Comparison of ENCODE assay signal across 18 cellular contexts in the genomic region with DNA sequence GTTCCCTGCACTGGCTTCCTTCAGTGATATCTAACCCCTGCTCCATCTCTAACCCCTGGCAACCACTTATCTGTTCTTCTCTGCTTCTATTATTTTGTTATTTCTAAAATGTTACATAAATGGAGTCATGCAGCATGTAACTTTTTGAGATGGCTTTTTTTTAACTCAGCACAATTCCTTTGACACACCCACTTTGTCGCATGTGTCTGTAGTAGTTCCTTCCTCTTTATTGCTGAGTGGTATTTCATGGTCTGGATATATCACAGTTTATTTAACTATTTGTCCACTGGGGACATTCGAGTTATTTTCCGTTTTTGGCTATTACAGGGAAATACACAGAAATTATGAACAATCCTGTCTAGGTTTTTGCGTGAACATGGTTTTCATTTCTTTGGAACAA.
A peak's percentile ranks its signal among the peaks of the same experiment; 100 is the strongest.
DNase-seq lines count a peak whose midpoint lies in the region; ATAC-seq, FAIRE-seq and TF ChIP-seq lines count a peak whose summit lies in the region.
"Had no signal": no experiment of that assay in that cellular context is flagged by ENCODE, and none has a peak within 500 bp of the region (broad histone marks: within the 10 kb centered on the region; RNA-seq: fewer than 3 reads in every experiment).

No MANE protein-coding gene starts in this region.

- intact Hi-C loops in heart right ventricle (cut with DNase I) = no loop called here

- TF ChIP-seq POLR2A in GM12892 (IDR thresholded peaks at IDR 0.05; ENCODE audit: low read depth, low read length) = no peak
- TF ChIP-seq POLR2A in GM18505 (IDR thresholded peaks at IDR 0.05; ENCODE audit: borderline replicate concordance, extremely low read depth, insufficient read depth, insufficient read length) = no peak

- H3K4me3 Mint-ChIP-seq in IgD-negative memory B cell (peak overlapping the region in 2 of 4 donors; percentile 19 to 41), memory B cell (peak overlapping the region; percentile 64)
- H3K4me3 Mint-ChIP-seq: T-helper 2 cell treated with Interferon-gamma antibody and Interleukin-4, amounts not matched to agents 5 μg/mL and 100 μg/mL, for 36 hours had no signal

- peaks cover 0 to 31% (median 8%) of the 10 kb centered on the region in 9 donors for H3K4me1 ChIP-seq in heart right ventricle

- ATAC-seq in memory B cell (ENCODE audit: low read depth) (peak; percentile 53), heart right ventricle (no peak), GM18505 (IDR thresholded peaks at IDR 0.05; ENCODE audit: unreplicated experiment) (no peak), HG03175 (IDR thresholded peaks at IDR 0.05; ENCODE audit: unreplicated experiment) (no peak)

- H3K4me3 ChIP-seq in heart right ventricle = no peak overlapping the region
- H3K4me3 ChIP-seq: BLaER1, HAP-1 had no signal

- FAIRE-seq in GM12892 (lab: Jason Lieb, UNC) = peak; percentile 63
- FAIRE-seq: RCC 7860 had no signal

- H3K9me3 Mint-ChIP-seq in IgD-negative memory B cell = no peaks in the 10 kb centered on the region
- no peaks in the 10 kb centered on the region for H3K9me3 Mint-ChIP-seq in memory B cell
- H3K9me3 Mint-ChIP-seq: T-helper 2 cell treated with Interferon-gamma antibody and Interleukin-4, amounts not matched to agents 5 μg/mL and 100 μg/mL, for 36 hours had no signal

- H3K36me3 ChIP-seq in heart right ventricle = peaks cover 0 to 67% (median 13%) of the 10 kb centered on the region in 9 donors

- no peaks in the 10 kb centered on the region for H3K27me3 Mint-ChIP-seq in IgD-negative memory B cell
- no peaks in the 10 kb centered on the region for H3K27me3 Mint-ChIP-seq in memory B cell

- H3K9me3 ChIP-seq in heart right ventricle = no peaks in the 10 kb centered on the region
- H3K9me3 ChIP-seq: BLaER1, HAP-1 had no signal

- DNase-seq in GM12892 (ENCODE audit: insufficient read length) (no peak), OCI-M1 (lab: John Stamatoyannopoulos, UW) (peak; percentile 2), memory B cell (ENCODE audit: low spot score in 2 of 2) (no peak), heart right ventricle (no peak)
- no peak for DNase-seq in stimulated activated naive CD4-positive, alpha-beta T cell (lab: John Stamatoyannopoulos, UW)
- DNase-seq: DMS153, NCI-H1105, NCI-H187, NCI-H446 treated with DMSO at 0.1 percent for 48 hours, NCI-H748 treated with DMSO at 0.1 percent for 48 hours, SHP77 treated with DMSO at 0.1 percent for 48 hours had no signal

- H3K27ac Mint-ChIP-seq in IgD-negative memory B cell (peak overlapping the region in 2 of 3 donors; percentile 13 to 48), memory B cell (peak overlapping the region; percentile 45)
- H3K27ac Mint-ChIP-seq: T-helper 2 cell treated with Interferon-gamma antibody and Interleukin-4, amounts not matched to agents 5 μg/mL and 100 μg/mL, for 36 hours had no signal

- H3K4me1 Mint-ChIP-seq in IgD-negative memory B cell (peaks cover 35 to 36% (median 35%) of the 10 kb centered on the region in 3 donors), memory B cell (peaks cover 32% of the 10 kb centered on the region)

- TF ChIP-seq CTCF in heart right ventricle (IDR thresholded peaks at IDR 0.05) = no peak

- no peak overlapping the region for H3K27ac ChIP-seq in heart right ventricle
- H3K27ac ChIP-seq: BLaER1 had no signal

- H3K36me3 Mint-ChIP-seq in IgD-negative memory B cell = peaks cover 10% of the 10 kb centered on the region
- H3K36me3 Mint-ChIP-seq in memory B cell = peaks cover 27% of the 10 kb centered on the region

- 83 to 85% methylated on average over 4 of the region's 4 CpGs for WGBS in heart right ventricle, 2 donors

- no peaks in the 10 kb centered on the region for H3K27me3 ChIP-seq in heart right ventricle
- H3K27me3 ChIP-seq: BLaER1 had no signal
